25 cellular contexts compared by ENCODE assay signal in the genomic region with DNA sequence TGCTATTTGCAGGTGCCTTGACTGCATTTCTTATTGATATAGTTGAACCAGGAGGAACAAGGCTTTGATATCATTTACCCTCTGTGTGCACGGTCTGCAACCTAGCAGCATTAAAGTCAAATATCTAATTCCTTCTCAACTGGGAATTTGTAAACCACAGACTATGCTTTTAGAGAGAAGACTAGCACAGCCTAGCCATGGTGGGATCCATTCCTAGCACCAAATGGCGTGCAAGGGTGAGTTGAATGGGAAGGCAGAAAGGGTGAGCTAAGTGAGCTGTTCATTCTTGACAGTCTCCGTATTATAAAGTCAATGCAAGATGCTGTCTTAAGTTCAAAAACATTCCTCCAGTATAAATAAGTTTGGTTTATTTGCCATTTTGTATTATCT. TPM values are rescaled to one million over a fixed set of nuclear protein-coding genes. Genes with fewer than 3 reads are reported as not detected.
"Had no signal": no experiment of that assay in that cellular context is flagged by ENCODE, and none has a peak within 500 bp of the region (broad histone marks: within the 10 kb centered on the region; RNA-seq: fewer than 3 reads in every experiment).

No MANE protein-coding gene starts in this region.

- ATAC-seq: esophagus mucosa, gastrocnemius medialis, left colon, left ventricle myocardium superior, psoas muscle, sciatic nerve had no signal

- H3K36me3 Mint-ChIP-seq: naive B cell had no signal

- H3K9me3 Mint-ChIP-seq: immature natural killer cell, naive B cell, nephron had no signal

- H3K4me3 ChIP-seq: colonic mucosa, gastrocnemius medialis, lung, psoas muscle, stomach, suprapubic skin, tibial artery, upper lobe of left lung, uterus had no signal

- H3K9me3 ChIP-seq: colonic mucosa, gastrocnemius medialis, psoas muscle, stomach, suprapubic skin, tibial artery, upper lobe of left lung, uterus had no signal

- H3K27ac ChIP-seq: colonic mucosa, gastrocnemius medialis, parathyroid adenoma, psoas muscle, stomach, suprapubic skin, tibial artery, upper lobe of left lung, uterus had no signal

- H2AFZ ChIP-seq: parathyroid adenoma had no signal

- H3K27ac Mint-ChIP-seq: naive B cell, nephron had no signal

- H3K79me2 ChIP-seq: parathyroid adenoma had no signal

- H3K9ac ChIP-seq: parathyroid adenoma had no signal

- H3K4me3 Mint-ChIP-seq: naive B cell, nephron had no signal

- H3K36me3 ChIP-seq: colonic mucosa, gastrocnemius medialis, stomach, suprapubic skin, tibial artery, upper lobe of left lung, uterus had no signal

- H3K27me3 ChIP-seq: tibial artery, uterus had no signal

- H3K4me1 ChIP-seq: colonic mucosa, gastrocnemius medialis, parathyroid adenoma, psoas muscle, uterus had no signal

- DNase-seq: colonic mucosa; dermis blood vessel endothelial cell; effector CD4-positive, alpha-beta T cell; gastrocnemius medialis; glutamatergic neuron; immature natural killer cell; left colon; left ventricle myocardium superior; mesendoderm; naive B cell; psoas muscle; retina; stimulated activated CD4-positive, alpha-beta T cell treated with anti-CD3 and anti-CD28 coated beads, Interleukin-2, amount 100 ng/mL, for 24 hours; stimulated activated CD4-positive, alpha-beta T cell treated with anti-CD3 and anti-CD28 coated beads, Interleukin-4, amount 100 ng/mL, for 4 hours; stimulated activated naive CD4-positive, alpha-beta T cell; stomach; tibial artery; upper lobe of left lung; uterus had no signal

RNA-seq across cellular contexts. Expression of gene ZNF365, which starts 2.9 kb away (rescaled TPM):
- total RNA-seq: gastrocnemius medialis, left colon, left ventricle myocardium superior had no signal
